ENCODE assay signal across 1 cellular context in genomic region chr22:20495861-20496681, GRCh38.
TF ChIP-seq lines count a peak whose summit lies in the region.

No MANE protein-coding gene starts in this region.

TF ChIP-seq in HepG2, 621 proteins besides CTCF, POLR2A, EP300 and RAD21 (continued from another document and continues in another):
- TF ChIP-seq ZBTB4 (CRISPR knock-in tag; IDR thresholded peaks at IDR 0.05; ENCODE audit: borderline replicate concordance) (no peak), PHF21A (CRISPR knock-in tag; IDR thresholded peaks at IDR 0.05) (no peak), NONO (IDR thresholded peaks at IDR 0.05) (no peak), NONO (CRISPR knock-in tag; conservative IDR thresholded peaks at IDR 0.05) (peak; percentile 61; the same call in 1 of the 2 replicates), ZHX1 (CRISPR knock-in tag; IDR thresholded peaks at IDR 0.05; ENCODE audit: low read depth) (no peak), ZFYVE20 (CRISPR knock-in tag; IDR thresholded peaks at IDR 0.05; ENCODE audit: borderline replicate concordance, low read depth) (no peak), HINFP (CRISPR knock-in tag; IDR thresholded peaks at IDR 0.05; ENCODE audit: low read depth) (peak; percentile 68; the same call in 1 of the 2 replicates), ZNF264 (CRISPR knock-in tag; IDR thresholded peaks at IDR 0.05) (no peak), KAT2B (IDR thresholded peaks at IDR 0.05; ENCODE audit: borderline replicate concordance, low read depth, low read length) (no peak), ZNF468 (CRISPR knock-in tag; IDR thresholded peaks at IDR 0.05) (no peak), ZNF776 (CRISPR knock-in tag; IDR thresholded peaks at IDR 0.05) (0 out of 2 replicates have a peak, but pooled peaks have one; percentile 44), SNRNP70 (IDR thresholded peaks at IDR 0.05; ENCODE audit: low read depth, low read length) (no peak), ZNF138 (CRISPR knock-in tag; IDR thresholded peaks at IDR 0.05; ENCODE audit: low read depth) (no peak), PRMT3 (CRISPR knock-in tag; IDR thresholded peaks at IDR 0.05; ENCODE audit: borderline replicate concordance, low read depth) (no peak), ZBTB14 (CRISPR knock-in tag; IDR thresholded peaks at IDR 0.05) (no peak), SYNCRIP (IDR thresholded peaks at IDR 0.05; ENCODE audit: insufficient read depth, low read depth, low read length) (no peak), BCLAF1 (IDR thresholded peaks at IDR 0.05) (no peak), ZNF274 (CRISPR knock-in tag; IDR thresholded peaks at IDR 0.05) (no peak), BRCA1 (CRISPR knock-in tag; IDR thresholded peaks at IDR 0.05) (no peak), ZFP82 (CRISPR knock-in tag; IDR thresholded peaks at IDR 0.05; ENCODE audit: borderline replicate concordance) (no peak), JUN (CRISPR knock-in tag; IDR thresholded peaks at IDR 0.05) (peak; percentile 64; the same call in 1 of the 2 replicates), ARID3A (IDR thresholded peaks at IDR 0.05; ENCODE audit: low read depth, low read length) (no peak), EEA1 (CRISPR knock-in tag; IDR thresholded peaks at IDR 0.05; ENCODE audit: borderline replicate concordance) (0 out of 2 replicates have a peak, but pooled peaks have one; percentile 1), E2F2 (CRISPR knock-in tag; IDR thresholded peaks at IDR 0.05; ENCODE audit: borderline replicate concordance) (no peak), ZMAT3 (CRISPR knock-in tag; conservative IDR thresholded peaks at IDR 0.05) (no peak), RBFOX2 (IDR thresholded peaks at IDR 0.05; ENCODE audit: low read depth, low read length) (peak; percentile 52), REXO4 (CRISPR knock-in tag; IDR thresholded peaks at IDR 0.05; ENCODE audit: borderline replicate concordance) (no peak), ZSCAN12 (CRISPR knock-in tag; IDR thresholded peaks at IDR 0.05) (no peak), ZBTB3 (CRISPR knock-in tag; IDR thresholded peaks at IDR 0.05; ENCODE audit: borderline replicate concordance, low read depth) (no peak; the same call in 1 of the 2 replicates), ZKSCAN8 (CRISPR knock-in tag; IDR thresholded peaks at IDR 0.05; ENCODE audit: borderline replicate concordance) (0 out of 2 replicates have a peak, but pooled peaks have one; percentile 45), ZNF382 (CRISPR knock-in tag; IDR thresholded peaks at IDR 0.05; ENCODE audit: borderline replicate concordance) (no peak)
- TF ChIP-seq, protein P1, sequence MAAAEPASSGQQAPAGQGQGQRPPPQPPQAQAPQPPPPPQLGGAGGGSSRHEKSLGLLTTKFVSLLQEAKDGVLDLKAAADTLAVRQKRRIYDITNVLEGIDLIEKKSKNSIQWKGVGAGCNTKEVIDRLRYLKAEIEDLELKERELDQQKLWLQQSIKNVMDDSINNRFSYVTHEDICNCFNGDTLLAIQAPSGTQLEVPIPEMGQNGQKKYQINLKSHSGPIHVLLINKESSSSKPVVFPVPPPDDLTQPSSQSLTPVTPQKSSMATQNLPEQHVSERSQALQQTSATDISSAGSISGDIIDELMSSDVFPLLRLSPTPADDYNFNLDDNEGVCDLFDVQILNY (CRISPR knock-in tag; conservative IDR thresholded peaks at IDR 0.05): no peak
- TF ChIP-seq, protein P2, sequence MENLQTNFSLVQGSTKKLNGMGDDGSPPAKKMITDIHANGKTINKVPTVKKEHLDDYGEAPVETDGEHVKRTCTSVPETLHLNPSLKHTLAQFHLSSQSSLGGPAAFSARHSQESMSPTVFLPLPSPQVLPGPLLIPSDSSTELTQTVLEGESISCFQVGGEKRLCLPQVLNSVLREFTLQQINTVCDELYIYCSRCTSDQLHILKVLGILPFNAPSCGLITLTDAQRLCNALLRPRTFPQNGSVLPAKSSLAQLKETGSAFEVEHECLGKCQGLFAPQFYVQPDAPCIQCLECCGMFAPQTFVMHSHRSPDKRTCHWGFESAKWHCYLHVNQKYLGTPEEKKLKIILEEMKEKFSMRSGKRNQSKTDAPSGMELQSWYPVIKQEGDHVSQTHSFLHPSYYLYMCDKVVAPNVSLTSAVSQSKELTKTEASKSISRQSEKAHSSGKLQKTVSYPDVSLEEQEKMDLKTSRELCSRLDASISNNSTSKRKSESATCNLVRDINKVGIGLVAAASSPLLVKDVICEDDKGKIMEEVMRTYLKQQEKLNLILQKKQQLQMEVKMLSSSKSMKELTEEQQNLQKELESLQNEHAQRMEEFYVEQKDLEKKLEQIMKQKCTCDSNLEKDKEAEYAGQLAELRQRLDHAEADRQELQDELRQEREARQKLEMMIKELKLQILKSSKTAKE (CRISPR knock-in tag; IDR thresholded peaks at IDR 0.05; ENCODE audit: borderline replicate concordance): peak; percentile 44; the same call in 1 of the 2 replicates
- TF ChIP-seq, protein P3, sequence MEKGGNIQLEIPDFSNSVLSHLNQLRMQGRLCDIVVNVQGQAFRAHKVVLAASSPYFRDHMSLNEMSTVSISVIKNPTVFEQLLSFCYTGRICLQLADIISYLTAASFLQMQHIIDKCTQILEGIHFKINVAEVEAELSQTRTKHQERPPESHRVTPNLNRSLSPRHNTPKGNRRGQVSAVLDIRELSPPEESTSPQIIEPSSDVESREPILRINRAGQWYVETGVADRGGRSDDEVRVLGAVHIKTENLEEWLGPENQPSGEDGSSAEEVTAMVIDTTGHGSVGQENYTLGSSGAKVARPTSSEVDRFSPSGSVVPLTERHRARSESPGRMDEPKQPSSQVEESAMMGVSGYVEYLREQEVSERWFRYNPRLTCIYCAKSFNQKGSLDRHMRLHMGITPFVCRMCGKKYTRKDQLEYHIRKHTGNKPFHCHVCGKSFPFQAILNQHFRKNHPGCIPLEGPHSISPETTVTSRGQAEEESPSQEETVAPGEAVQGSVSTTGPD (CRISPR knock-in tag; IDR thresholded peaks at IDR 0.05): no peak
- TF ChIP-seq, protein P4, sequence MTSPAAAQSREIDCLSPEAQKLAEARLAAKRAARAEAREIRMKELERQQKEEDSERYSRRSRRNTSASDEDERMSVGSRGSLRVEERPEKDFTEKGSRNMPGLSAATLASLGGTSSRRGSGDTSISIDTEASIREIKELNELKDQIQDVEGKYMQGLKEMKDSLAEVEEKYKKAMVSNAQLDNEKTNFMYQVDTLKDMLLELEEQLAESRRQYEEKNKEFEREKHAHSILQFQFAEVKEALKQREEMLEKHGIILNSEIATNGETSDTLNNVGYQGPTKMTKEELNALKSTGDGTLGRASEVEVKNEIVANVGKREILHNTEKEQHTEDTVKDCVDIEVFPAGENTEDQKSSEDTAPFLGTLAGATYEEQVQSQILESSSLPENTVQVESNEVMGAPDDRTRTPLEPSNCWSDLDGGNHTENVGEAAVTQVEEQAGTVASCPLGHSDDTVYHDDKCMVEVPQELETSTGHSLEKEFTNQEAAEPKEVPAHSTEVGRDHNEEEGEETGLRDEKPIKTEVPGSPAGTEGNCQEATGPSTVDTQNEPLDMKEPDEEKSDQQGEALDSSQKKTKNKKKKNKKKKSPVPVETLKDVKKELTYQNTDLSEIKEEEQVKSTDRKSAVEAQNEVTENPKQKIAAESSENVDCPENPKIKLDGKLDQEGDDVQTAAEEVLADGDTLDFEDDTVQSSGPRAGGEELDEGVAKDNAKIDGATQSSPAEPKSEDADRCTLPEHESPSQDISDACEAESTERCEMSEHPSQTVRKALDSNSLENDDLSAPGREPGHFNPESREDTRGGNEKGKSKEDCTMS (CRISPR knock-in tag; conservative IDR thresholded peaks at IDR 0.05): no peak
